In the genomic region with DNA sequence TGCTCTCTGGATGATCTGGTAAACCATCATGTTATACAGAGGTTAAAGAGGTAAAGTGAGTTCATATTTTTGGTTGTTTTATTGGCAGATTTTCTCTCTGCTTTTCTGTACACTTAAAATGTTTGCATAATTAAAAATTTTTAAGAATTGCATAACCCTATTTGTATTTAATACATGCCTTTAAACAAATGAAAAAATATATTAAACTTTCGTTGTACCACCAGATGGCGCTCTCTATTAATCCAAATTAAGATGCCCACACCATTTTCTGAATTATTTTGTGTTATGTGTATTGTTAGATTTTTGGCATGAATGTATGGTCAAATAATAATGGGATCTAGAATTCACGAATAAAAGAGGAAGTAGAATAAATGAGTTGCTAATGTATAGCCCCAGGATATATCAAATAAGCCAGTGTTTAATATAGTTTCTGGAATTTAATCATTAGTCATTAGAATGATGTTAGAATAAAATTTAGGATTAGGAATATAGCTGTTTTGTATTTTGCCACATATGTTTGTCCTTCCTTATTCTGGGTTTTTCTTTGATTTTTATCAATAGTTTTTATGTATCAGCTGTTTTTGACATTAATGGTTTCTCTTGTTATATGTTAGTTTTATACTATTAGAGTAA, we compare ENCODE assay signal across 8 cellular contexts. TPM values are rescaled to one million over a fixed set of nuclear protein-coding genes. Genes with fewer than 3 reads are reported as not detected.
A peak's percentile ranks its signal among the peaks of the same experiment; 100 is the strongest.
DNase-seq lines count a peak whose midpoint lies in the region; ATAC-seq and TF ChIP-seq lines count a peak whose summit lies in the region.

No MANE protein-coding gene starts in this region.

- H3K4me1 ChIP-seq in ascending aorta: no peaks in the 10 kb centered on the region

- no peak overlapping the region for H3K4me3 ChIP-seq in ascending aorta

- no peaks in the 10 kb centered on the region for H3K36me3 ChIP-seq in ascending aorta

- peak; percentile 6 to 68 (median 50) for TF ChIP-seq CTCF in ascending aorta (IDR thresholded peaks at IDR 0.05)

- ATAC-seq in HG03457 (IDR thresholded peaks at IDR 0.05; ENCODE audit: unreplicated experiment) (no peak), GM21528 (IDR thresholded peaks at IDR 0.05; ENCODE audit: low FRiP score, unreplicated experiment) (no peak), HG02610 (IDR thresholded peaks at IDR 0.05; ENCODE audit: unreplicated experiment) (no peak)

- H3K27ac ChIP-seq in ascending aorta: no peak overlapping the region

- DNase-seq in NCI-H510A treated with DMSO at 0.1 percent for 48 hours (lab: John Stamatoyannopoulos, UW) (peak; percentile 47), NCI-H510A (lab: John Stamatoyannopoulos, UW) (no peak), NCI-H2029 (lab: John Stamatoyannopoulos, UW) (peak; percentile 52), ascending aorta (ENCODE audit: low spot score in 2 of 2) (no peak), kidney glomerular epithelial cell (lab: John Stamatoyannopoulos, UW) (peak; percentile 40)

- H3K27me3 ChIP-seq in ascending aorta: no peaks in the 10 kb centered on the region

- H3K9me3 ChIP-seq in ascending aorta: no peaks in the 10 kb centered on the region

- intact Hi-C loops in ascending aorta (cut with DNase I): loop anchor here (1.0 to 10.0 kb wide), 2 partner anchors 178 to 638 kb away; no protein-coding TSS in a partner anchor

RNA-seq across cellular contexts. Expression of a gene that starts 38.9 kb away (rescaled TPM):
- 13.2 TPM for total RNA-seq in ascending aorta

Comparison
In these comparisons a context has a peak if more than half of its experiments do, and no peak if none do; other contexts are left out.
1. DNase-seq: peak in NCI-H510A treated with DMSO at 0.1 percent for 48 hours (single experiment), NCI-H2029 (single experiment) and kidney glomerular epithelial cell (single experiment); none in NCI-H510A (single experiment) and ascending aorta (0 of 2).